In genomic region chr16:1916654-1916990, GRCh38 we compare ENCODE assay signal across 17 cellular contexts. TPM values are rescaled to one million over a fixed set of nuclear protein-coding genes. Genes with fewer than 3 reads are reported as not detected.
DNase-seq lines count a peak whose midpoint lies in the region; TF ChIP-seq lines count a peak whose summit lies in the region.
"Had no signal": no experiment of that assay in that cellular context is flagged by ENCODE, and none has a peak within 500 bp of the region (broad histone marks: within the 10 kb centered on the region; RNA-seq: fewer than 3 reads in every experiment).

No MANE protein-coding gene starts in this region.

- no peak for TF ChIP-seq CTCF in endodermal cell (conservative IDR thresholded peaks at IDR 0.05)
- no peak for TF ChIP-seq CTCF in vagina (IDR thresholded peaks at IDR 0.05)

- peaks cover 70% of the 10 kb centered on the region for H3K27me3 Mint-ChIP-seq in endodermal cell (ENCODE audit: insufficient read depth)

- TF ChIP-seq POLR2A in vagina (IDR thresholded peaks at IDR 0.05) = no peak

- H3K9ac ChIP-seq in endodermal cell (ENCODE audit: extremely low read depth, low read length, poor library complexity, severe bottlenecking) = no peak overlapping the region

- no peak overlapping the region for H3K27ac Mint-ChIP-seq in endodermal cell

- peaks cover 77% of the 10 kb centered on the region for H3K27me3 ChIP-seq in endodermal cell (ENCODE audit: control insufficient read depth, insufficient read depth, low read length, poor library complexity, severe bottlenecking)
- no peaks in the 10 kb centered on the region for H3K27me3 ChIP-seq in vagina

- H3K36me3 ChIP-seq in endodermal cell (ENCODE audit: control insufficient read depth, insufficient read depth, low read length) = no peaks in the 10 kb centered on the region
- no peaks in the 10 kb centered on the region for H3K36me3 ChIP-seq in vagina

- no peaks in the 10 kb centered on the region for H3K4me1 ChIP-seq in endodermal cell (ENCODE audit: control insufficient read depth, insufficient read depth, low read length)
- peaks cover 46% of the 10 kb centered on the region for H3K4me1 ChIP-seq in vagina

- H3K9me3 ChIP-seq in endodermal cell (ENCODE audit: control insufficient read depth, low read length) (no peaks in the 10 kb centered on the region), vagina (no peaks in the 10 kb centered on the region)

- DNase-seq in NCI-H345 (lab: John Stamatoyannopoulos, UW) (peak; percentile 40), NCI-H345 treated with DMSO at 0.1 percent for 48 hours (lab: John Stamatoyannopoulos, UW; ENCODE audit: unreplicated experiment) (no peak), endodermal cell (peak; percentile 69), iPS-NIHi7 (ENCODE audit: extremely low spot score) (peak; percentile 65), vagina (ENCODE audit: extremely low spot score in 2 of 2) (no peak), NCI-H2107 (lab: John Stamatoyannopoulos, UW) (no peak), NCI-H2029 treated with DMSO at 0.1 percent for 48 hours (lab: John Stamatoyannopoulos, UW) (no peak), NCI-H1105 treated with DMSO at 0.1 percent for 48 hours (lab: John Stamatoyannopoulos, UW) (no peak)
- DNase-seq: C1 segment of cervical spinal cord, DMS 273 treated with DMSO at 0.1 percent for 48 hours, HCEC 1CT, NCI-H526 treated with DMSO at 0.1 percent for 48 hours, PC-9 had no signal

- intact Hi-C loops in vagina (cut with DNase I) = no loop called here

- no peak overlapping the region for H3K4me3 ChIP-seq in endodermal cell (ENCODE audit: low read length)
- H3K4me3 ChIP-seq in vagina = peak overlapping the region in 1 of 2 donors; percentile 39
- H3K4me3 ChIP-seq: K562, PC-9, SK-N-MC had no signal

- peaks cover 2% of the 10 kb centered on the region for H3K4me1 Mint-ChIP-seq in endodermal cell

- H3K36me3 Mint-ChIP-seq in endodermal cell (ENCODE audit: low read depth) = no peaks in the 10 kb centered on the region

- no peak overlapping the region for H3K4me3 Mint-ChIP-seq in endodermal cell

- no peaks in the 10 kb centered on the region for H3K9me3 Mint-ChIP-seq in endodermal cell

- H3K27ac ChIP-seq in endodermal cell (ENCODE audit: low read depth, low read length) (no peak overlapping the region), vagina (peak overlapping the region; percentile 66)
- H3K27ac ChIP-seq: PC-9, SK-N-MC had no signal

- WGBS in endodermal cell (ENCODE audit: insufficient coverage in 1 of 2, insufficient read length in 1 of 2), 2 experiments = 12 to 17% methylated on average over 2 to 5 of the region's 5 CpGs

RNA-seq across cellular contexts. Expression of gene HS3ST6, which starts 1.6 kb away (rescaled TPM):
- total RNA-seq in endodermal cell = not detected
- not detected for polyA plus RNA-seq in endodermal cell (2013, experiment 1 of 2)
- polyA plus RNA-seq in endodermal cell (2013, experiment 2 of 2) = not detected
- total RNA-seq in vagina = 4.4 TPM
- total RNA-seq: A172, HT1080, K562, PC-9 had no signal
- polyA plus RNA-seq: K562 had no signal

RNA-seq across cellular contexts. Expression of gene MSRB1, which starts 26.4 kb away (rescaled TPM):
- total RNA-seq in endodermal cell (10 to 100 TPM; 20.6 to 23.5 TPM), vagina (53.0 TPM)
- polyA plus RNA-seq in endodermal cell (2013, experiment 1 of 2) = 21.5 TPM
- 19.3 TPM for polyA plus RNA-seq in endodermal cell (2013, experiment 2 of 2)

RNA-seq across cellular contexts. Expression of gene RPL3L, which starts 37.9 kb away (rescaled TPM):
- total RNA-seq in endodermal cell = not detected
- polyA plus RNA-seq in endodermal cell (2013, experiment 1 of 2) = not detected
- not detected for polyA plus RNA-seq in endodermal cell (2013, experiment 2 of 2)
- total RNA-seq in vagina = not detected
- total RNA-seq: HT1080 had no signal

RNA-seq across cellular contexts. Expression of gene NDUFB10, which starts 42.7 kb away (rescaled TPM):
- 100 to 1,000 TPM; 167 to 192 TPM for total RNA-seq in endodermal cell
- 155 TPM for polyA plus RNA-seq in endodermal cell (2013, experiment 1 of 2)
- polyA plus RNA-seq in endodermal cell (2013, experiment 2 of 2) = 150 TPM
- total RNA-seq in vagina = 132 TPM

RNA-seq across cellular contexts. Expression of gene MEIOB, which starts 44.7 kb away (rescaled TPM):
- total RNA-seq in endodermal cell = not detected
- 0.46 TPM for polyA plus RNA-seq in endodermal cell (2013, experiment 1 of 2)
- polyA plus RNA-seq in endodermal cell (2013, experiment 2 of 2) = 0.41 TPM
- total RNA-seq in vagina = not detected
- total RNA-seq: HT1080, PC-9 had no signal

Comparison
In these comparisons a context has a peak if more than half of its experiments do, and no peak if none do; other contexts are left out.
1. DNase-seq: peak in NCI-H345 (single experiment), endodermal cell (single experiment) and iPS-NIHi7 (single experiment); none in NCI-H345 treated with DMSO at 0.1 percent for 48 hours (single experiment), vagina (0 of 2), NCI-H2107 (single experiment), NCI-H2029 treated with DMSO at 0.1 percent for 48 hours (single experiment) and NCI-H1105 treated with DMSO at 0.1 percent for 48 hours (single experiment).